ENCODE assay signal across 29 cellular contexts in the genomic region with DNA sequence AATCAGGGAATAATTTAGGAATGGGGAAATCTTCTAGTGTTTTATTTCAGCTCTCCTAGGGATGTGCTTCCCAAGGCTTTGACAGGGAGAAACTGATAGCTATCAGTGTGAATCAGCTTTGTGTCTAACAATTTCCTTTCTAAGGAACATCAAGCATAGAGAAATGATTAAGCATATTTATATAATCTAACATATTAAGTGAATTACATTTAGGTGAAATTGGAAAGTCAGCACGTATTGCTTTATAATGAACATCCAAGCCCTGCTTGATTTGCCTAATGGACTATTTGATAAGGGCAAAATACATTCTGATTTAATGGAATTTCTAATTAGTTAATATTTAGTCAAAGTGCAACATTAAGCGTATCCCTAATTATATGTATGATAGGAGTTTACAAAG. TPM values are rescaled to one million over a fixed set of nuclear protein-coding genes. Genes with fewer than 3 reads are reported as not detected.
DNase-seq lines count a peak whose midpoint lies in the region; ATAC-seq, FAIRE-seq and TF ChIP-seq lines count a peak whose summit lies in the region.
"Had no signal": no experiment of that assay in that cellular context is flagged by ENCODE, and none has a peak within 500 bp of the region (broad histone marks: within the 10 kb centered on the region; RNA-seq: fewer than 3 reads in every experiment).

No MANE protein-coding gene starts in this region.

- peak overlapping the region; percentile 45 for H3K27ac ChIP-seq in left ventricle myocardium inferior (replicated peaks)
- H3K27ac ChIP-seq in right cardiac atrium (ENCODE audit: low read length) = no peak overlapping the region
- H3K27ac ChIP-seq in SK-N-MC = peak overlapping the region; percentile 93
- peak overlapping the region; percentile 92 for H3K27ac ChIP-seq in temporal lobe (ENCODE audit: low read depth, low read length)
- H3K27ac ChIP-seq: BLaER1 treated with 17β-estradiol and CSF1 and Interleukin-3, amounts not matched to agents 10 nM and 100 nM; cardiac muscle cell; esophagus squamous epithelium; gastroesophageal sphincter; stomach had no signal

- no peak overlapping the region for H3K4me3 ChIP-seq in left ventricle myocardium inferior
- H3K4me3 ChIP-seq in right cardiac atrium (ENCODE audit: low read length) = no peak overlapping the region
- H3K4me3 ChIP-seq in SK-N-MC = no peak overlapping the region
- H3K4me3 ChIP-seq: BLaER1 treated with 17β-estradiol and CSF1 and Interleukin-3, amounts not matched to agents 10 nM and 100 nM; cardiac muscle cell; esophagus squamous epithelium; gastroesophageal sphincter; stomach had no signal

- FAIRE-seq in islet of Langerhans (lab: Jason Lieb, UNC) = peak; percentile 41
- FAIRE-seq: GM18507, small intestine had no signal

- H3K36me3 ChIP-seq in left ventricle myocardium inferior = peaks cover 7% of the 10 kb centered on the region
- no peaks in the 10 kb centered on the region for H3K36me3 ChIP-seq in SK-N-MC (ENCODE audit: insufficient read depth, low read length)
- H3K36me3 ChIP-seq: cardiac muscle cell, esophagus squamous epithelium, gastroesophageal sphincter, stomach had no signal

- H3K9me3 ChIP-seq in left ventricle myocardium inferior (replicated peaks) (no peaks in the 10 kb centered on the region), right cardiac atrium (ENCODE audit: control insufficient read depth, low read length) (no peaks in the 10 kb centered on the region), SK-N-MC (ENCODE audit: low read depth, low read length) (no peaks in the 10 kb centered on the region)
- H3K9me3 ChIP-seq: esophagus squamous epithelium, gastroesophageal sphincter, stomach had no signal

- ATAC-seq in right cardiac atrium (no peak), HG02870 (IDR thresholded peaks at IDR 0.05; ENCODE audit: unreplicated experiment) (no peak), GM21737 (IDR thresholded peaks at IDR 0.05; ENCODE audit: unreplicated experiment) (no peak), GM19395 (IDR thresholded peaks at IDR 0.05; ENCODE audit: unreplicated experiment) (no peak)
- ATAC-seq: gastroesophageal sphincter, natural killer cell had no signal

- H3K4me1 ChIP-seq in left ventricle myocardium inferior (peaks cover 6% of the 10 kb centered on the region), right cardiac atrium (ENCODE audit: control insufficient read depth, insufficient read depth, low read length) (no peaks in the 10 kb centered on the region)
- H3K4me1 ChIP-seq: esophagus squamous epithelium, gastroesophageal sphincter, stomach had no signal

- DNase-seq in left ventricle myocardium inferior (no peak), right cardiac atrium (no peak), SK-N-MC (ENCODE audit: low read depth, low spot score) (no peak)
- DNase-seq: activated CD4-positive, alpha-beta T cell treated with anti-CD3 and anti-CD28 coated beads, Interleukin-2, amount 50 U/mL, for 1 hour; anterior cingulate cortex; endodermal cell; esophagus squamous epithelium; natural killer cell; NCI-H1048; NCI-H1694; SIG-M5; small intestine; stimulated activated CD4-positive, alpha-beta T cell treated with anti-CD3 and anti-CD28 coated beads, Interleukin-1b, Interleukin-23, amount 100 ng/mL, for 48 hours; stomach had no signal

- whole genome bisulfite sequencing in right cardiac atrium = 71% methylated on average over 2 of the region's 2 CpGs

- peak overlapping the region; percentile 82 for H3K9ac ChIP-seq in SK-N-MC (ENCODE audit: insufficient read length)
- H3K9ac ChIP-seq: BLaER1 treated with 17β-estradiol and CSF1 and Interleukin-3, amounts not matched to agents 10 nM and 100 nM had no signal

- intact Hi-C loops in left ventricle myocardium inferior (cut with micrococcal nuclease) (no loop called here), right cardiac atrium (cut with DNase I) (no loop called here)

- no peaks in the 10 kb centered on the region for H3K27me3 ChIP-seq in left ventricle myocardium inferior (ENCODE audit: low read depth)
- H3K27me3 ChIP-seq in right cardiac atrium (ENCODE audit: control insufficient read depth, insufficient read depth) = no peaks in the 10 kb centered on the region
- H3K27me3 ChIP-seq: BLaER1 treated with 17β-estradiol and CSF1 and Interleukin-3, amounts not matched to agents 10 nM and 100 nM; cardiac muscle cell; esophagus squamous epithelium; gastroesophageal sphincter; stomach had no signal

- no peak for TF ChIP-seq CTCF in left ventricle myocardium inferior (IDR thresholded peaks at IDR 0.05; ENCODE audit: borderline replicate concordance)

RNA-seq across cellular contexts. Expression of gene TSPYL6, which starts 19.5 kb away (rescaled TPM):
- total RNA-seq in left ventricle myocardium inferior (0.08 TPM), right cardiac atrium (not detected), temporal lobe (under 0.01 TPM)
- polyA plus RNA-seq in right cardiac atrium = not detected
- total RNA-seq: cardiac muscle cell, endodermal cell, esophagus squamous epithelium, LHCN-M2, mesothelial cell of epicardium, natural killer cell, NCI-H460, osteoblast, renal cortical epithelial cell, stomach had no signal
- polyA plus RNA-seq: AG04450, cardiac muscle cell, small intestine, stomach had no signal
